ENCODE assay signal across 10 cellular contexts in the genomic region with DNA sequence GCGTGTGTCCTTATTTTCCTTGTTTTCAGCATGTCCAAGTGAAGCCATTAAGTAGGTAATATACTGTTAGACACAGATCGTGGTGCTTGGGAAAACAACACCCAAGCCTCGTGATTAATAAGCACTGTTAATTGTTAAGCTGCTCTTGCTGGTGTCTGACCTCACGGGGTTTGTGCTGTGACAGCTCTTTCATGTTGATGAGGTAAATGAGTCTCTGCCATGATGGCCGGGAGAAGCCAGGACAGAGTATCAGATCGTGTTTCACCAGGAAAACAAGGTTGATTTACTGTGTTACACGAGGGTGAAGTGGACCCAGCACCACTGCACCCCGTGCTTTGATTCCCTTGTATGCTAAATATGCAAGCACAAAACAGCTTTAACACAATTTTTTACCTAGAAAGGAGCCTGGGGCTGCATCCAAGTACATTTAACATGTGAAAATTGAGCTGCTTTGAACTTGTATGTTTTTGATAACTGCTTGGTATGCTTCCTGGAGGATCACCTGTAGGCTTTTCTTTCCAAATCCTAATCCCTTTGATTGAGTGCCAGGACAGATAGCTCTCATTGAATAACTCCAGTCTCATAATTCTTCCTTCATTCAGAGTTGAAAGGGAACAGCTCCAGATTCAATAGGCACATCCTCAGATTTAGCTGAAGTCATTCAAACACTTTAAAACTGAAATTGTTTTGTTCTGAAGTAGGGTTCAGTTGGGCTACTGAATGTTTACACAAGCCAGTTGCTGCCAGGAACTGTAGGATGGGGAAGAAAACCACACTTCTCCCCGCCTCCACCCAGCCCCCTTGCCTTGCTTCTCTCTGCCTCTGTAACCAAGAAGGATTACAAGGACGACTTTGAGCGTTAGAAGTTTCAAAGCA.
DNase-seq lines count a peak whose midpoint lies in the region; ATAC-seq and TF ChIP-seq lines count a peak whose summit lies in the region.
"Had no signal": no experiment of that assay in that cellular context is flagged by ENCODE, and none has a peak within 500 bp of the region (broad histone marks: within the 10 kb centered on the region; RNA-seq: fewer than 3 reads in every experiment).

No MANE protein-coding gene starts in this region.

- peak overlapping the region in 1 of 5 experiments; percentile 32 for H3K4me3 Mint-ChIP-seq in brain
- H3K4me3 Mint-ChIP-seq in naive thymus-derived CD8-positive, alpha-beta T cell: no peak overlapping the region
- H3K4me3 Mint-ChIP-seq: activated CD4-positive, alpha-beta memory T cell treated with anti-CD3 and anti-CD28 coated beads for 36 hours had no signal

- H3K9me3 Mint-ChIP-seq in brain: no peaks in the 10 kb centered on the region
- H3K9me3 Mint-ChIP-seq in naive thymus-derived CD8-positive, alpha-beta T cell: peaks cover 0 to 4% (median 0%) of the 10 kb centered on the region in 9 donors
- H3K9me3 Mint-ChIP-seq: activated CD4-positive, alpha-beta memory T cell treated with anti-CD3 and anti-CD28 coated beads for 36 hours had no signal

- TF ChIP-seq CTCF in NB4 (IDR thresholded peaks at IDR 0.05; ENCODE audit: low read depth, low read length): no peak
- no peak for TF ChIP-seq CTCF in brain (conservative IDR thresholded peaks at IDR 0.05)

- no peak for ATAC-seq in naive thymus-derived CD8-positive, alpha-beta T cell
- no peak for ATAC-seq in HG02970 (IDR thresholded peaks at IDR 0.05; ENCODE audit: low FRiP score, unreplicated experiment)
- no peak for ATAC-seq in GM21390 (IDR thresholded peaks at IDR 0.05; ENCODE audit: unreplicated experiment)

- peaks cover 24% of the 10 kb centered on the region for H3K4me1 Mint-ChIP-seq in brain
- peaks cover 5 to 24% (median 11%) of the 10 kb centered on the region in 4 donors for H3K4me1 Mint-ChIP-seq in naive thymus-derived CD8-positive, alpha-beta T cell

- POLR2A ChIA-PET in naive thymus-derived CD8-positive, alpha-beta T cell (lab: Charles Lee): no interaction called here

- peak overlapping the region in 3 of 5 experiments; percentile 46 to 77 (median 73) for H3K27ac Mint-ChIP-seq in brain
- H3K27ac Mint-ChIP-seq in naive thymus-derived CD8-positive, alpha-beta T cell: peak overlapping the region in 1 of 10 donors; percentile 63
- H3K27ac Mint-ChIP-seq: activated CD4-positive, alpha-beta memory T cell treated with anti-CD3 and anti-CD28 coated beads for 36 hours had no signal

- H3K4me3 ChIP-seq in NB4 (ENCODE audit: low read depth, low read length): no peak overlapping the region

- peaks cover 13% of the 10 kb centered on the region for H3K36me3 Mint-ChIP-seq in brain
- H3K36me3 Mint-ChIP-seq in naive thymus-derived CD8-positive, alpha-beta T cell: peaks cover 4 to 15% (median 9%) of the 10 kb centered on the region in 3 donors

- DNase-seq in DMS53 treated with DMSO at 0.1 percent for 48 hours (lab: John Stamatoyannopoulos, UW; ENCODE audit: unreplicated experiment): peak; percentile 1
- DNase-seq in NB4 (ENCODE audit: low read depth): peak; percentile 78
- DNase-seq in myocyte (ENCODE audit: low read depth): peak; percentile 26
- DNase-seq in naive thymus-derived CD8-positive, alpha-beta T cell: no peak
- no peak for DNase-seq in effector CD4-positive, alpha-beta T cell
- DNase-seq: activated CD4-positive, alpha-beta memory T cell treated with anti-CD3 and anti-CD28 coated beads for 36 hours; NCI-H187 treated with DMSO at 0.1 percent for 48 hours had no signal

- TF ChIP-seq POLR2A in NB4 (IDR thresholded peaks at IDR 0.05; ENCODE audit: extremely low read depth, insufficient read length): no peak

- no peaks in the 10 kb centered on the region for H3K27me3 Mint-ChIP-seq in brain
- H3K27me3 Mint-ChIP-seq in naive thymus-derived CD8-positive, alpha-beta T cell: no peaks in the 10 kb centered on the region
- H3K27me3 Mint-ChIP-seq: activated CD4-positive, alpha-beta memory T cell treated with anti-CD3 and anti-CD28 coated beads for 36 hours had no signal

Comparison
In these comparisons a context has a peak if more than half of its experiments do, and no peak if none do; other contexts are left out.
1. DNase-seq: peak in DMS53 treated with DMSO at 0.1 percent for 48 hours (single experiment), NB4 (single experiment) and myocyte (single experiment); none in naive thymus-derived CD8-positive, alpha-beta T cell (0 of 10) and effector CD4-positive, alpha-beta T cell (single experiment).